In the genomic region with DNA sequence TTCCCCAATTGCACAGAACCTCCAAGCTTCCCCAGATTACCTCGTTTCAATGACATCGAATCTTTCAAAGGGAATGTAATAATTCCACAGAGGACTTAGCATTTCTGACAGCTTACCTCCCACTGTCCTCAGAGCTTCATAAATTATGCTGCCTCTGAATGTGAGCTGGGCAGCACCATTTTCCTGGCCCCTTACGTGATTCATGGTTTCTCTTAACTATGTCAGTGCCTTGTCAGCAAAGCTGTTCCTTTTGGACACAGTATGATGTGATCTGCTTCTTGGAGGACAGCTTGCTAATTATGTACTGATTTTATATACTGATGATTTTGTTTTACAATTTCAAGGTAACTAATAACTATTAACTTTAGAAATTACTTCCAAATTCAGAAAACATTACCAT, we compare ENCODE assay signal across 8 cellular contexts. TPM values are rescaled to one million over a fixed set of nuclear protein-coding genes. Genes with fewer than 3 reads are reported as not detected.
DNase-seq lines count a peak whose midpoint lies in the region; ATAC-seq, FAIRE-seq and TF ChIP-seq lines count a peak whose summit lies in the region.

No MANE protein-coding gene starts in this region.

- H3K27me3 ChIP-seq in keratinocyte (ENCODE audit: control insufficient read depth, extremely low read depth, insufficient read depth, low read length): no peaks in the 10 kb centered on the region
- H3K27me3 ChIP-seq in suprapubic skin: no peaks in the 10 kb centered on the region

- dilution Hi-C loops in keratinocyte (cut with MboI; ENCODE audit: extremely low pct_ligation_motif_present, low sequenced_read_pairs): no loop called here

- H3K4me1 ChIP-seq in keratinocyte (ENCODE audit: control insufficient read depth, extremely low read depth, insufficient read depth, low read length) (peaks cover 13% of the 10 kb centered on the region), suprapubic skin (peaks cover 36% of the 10 kb centered on the region)

- H3K9ac ChIP-seq in keratinocyte (ENCODE audit: control insufficient read depth, extremely low read depth, insufficient read depth, low read length): peak overlapping the region; percentile 46

- H3K9me1 ChIP-seq in keratinocyte (ENCODE audit: control insufficient read depth, extremely low read depth, insufficient read depth, low read length): no peaks in the 10 kb centered on the region

- peak overlapping the region; percentile 35 for H3K27ac ChIP-seq in keratinocyte (ENCODE audit: control insufficient read depth, insufficient read depth, low read length)
- peak overlapping the region; percentile 75 for H3K27ac ChIP-seq in suprapubic skin

- H2AFZ ChIP-seq in keratinocyte (ENCODE audit: control insufficient read depth, low read length): peak overlapping the region; percentile 91

- H3K36me3 Mint-ChIP-seq in activated CD4-positive, alpha-beta T cell treated with anti-CD3 and anti-CD28 coated beads, Interleukin-2, amount 10 ng/mL, durations not matched to agents 24 days and 14 days (ENCODE audit: low read depth): no peaks in the 10 kb centered on the region
- H3K36me3 Mint-ChIP-seq in activated naive CD8-positive, alpha-beta T cell treated with anti-CD3 and anti-CD28 coated beads, Interleukin-2, amount 50 U/mL, for 24 hours (ENCODE audit: low read depth): no peaks in the 10 kb centered on the region

- H3K4me3 Mint-ChIP-seq in activated CD4-positive, alpha-beta T cell treated with anti-CD3 and anti-CD28 coated beads, Interleukin-2, amount 10 ng/mL, durations not matched to agents 24 days and 14 days: peak overlapping the region; percentile 85
- H3K4me3 Mint-ChIP-seq in activated naive CD8-positive, alpha-beta T cell treated with anti-CD3 and anti-CD28 coated beads, Interleukin-2, amount 50 U/mL, for 24 hours: peak overlapping the region; percentile 80

- no peak for TF ChIP-seq POLR2A in suprapubic skin (IDR thresholded peaks at IDR 0.05)

- DNase-seq in activated CD4-positive, alpha-beta T cell treated with anti-CD3 and anti-CD28 coated beads, Interleukin-2, amount 10 ng/mL, durations not matched to agents 24 days and 14 days: no peak
- DNase-seq in activated CD4-positive, alpha-beta T cell treated with anti-CD3 and anti-CD28 coated beads, Interleukin-2, amount 50 U/mL, for 4 hours: no peak
- DNase-seq in activated naive CD8-positive, alpha-beta T cell treated with anti-CD3 and anti-CD28 coated beads, Interleukin-2, amount 50 U/mL, for 24 hours: no peak
- DNase-seq in keratinocyte (ENCODE audit: low read depth, low spot score) (no peak), suprapubic skin (ENCODE audit: low spot score in 2 of 2) (no peak), T-helper 9 cell (no peak)
- no peak for DNase-seq in stimulated activated CD4-positive, alpha-beta T cell treated with anti-CD3 and anti-CD28 coated beads, Interleukin-2, amount 100 ng/mL, for 48 hours

- H3K79me2 ChIP-seq in keratinocyte (ENCODE audit: control insufficient read depth, insufficient read depth, low read length): no peaks in the 10 kb centered on the region

- 14% methylated on average over 3 of the region's 3 CpGs for WGBS in suprapubic skin

- H3K27me3 Mint-ChIP-seq in activated CD4-positive, alpha-beta T cell treated with anti-CD3 and anti-CD28 coated beads, Interleukin-2, amount 10 ng/mL, durations not matched to agents 24 days and 14 days: no peaks in the 10 kb centered on the region
- H3K27me3 Mint-ChIP-seq in activated naive CD8-positive, alpha-beta T cell treated with anti-CD3 and anti-CD28 coated beads, Interleukin-2, amount 50 U/mL, for 24 hours: no peaks in the 10 kb centered on the region

- intact Hi-C loops in activated CD4-positive, alpha-beta T cell treated with anti-CD3 and anti-CD28 coated beads, Interleukin-2, amount 10 ng/mL, durations not matched to agents 24 days and 14 days (cut with micrococcal nuclease): loop anchor here (1.0 to 2.0 kb wide), 2 partner anchors 27 to 74 kb away; partner anchors contain the start of gene SSBP2

- H4K20me1 ChIP-seq in keratinocyte (ENCODE audit: control insufficient read depth, extremely low read depth, insufficient read depth, low read length): no peaks in the 10 kb centered on the region

- TF ChIP-seq CTCF in keratinocyte (optimal IDR thresholded peaks at IDR 0.05 in 1 of 3, IDR thresholded peaks at IDR 0.05 in 1 of 3, conservative IDR thresholded peaks at IDR 0.05 in 1 of 3; ENCODE audit: extremely low read depth in 1 of 3, insufficient read depth in 2 of 3, low read length in 3 of 3): no peak
- TF ChIP-seq CTCF in suprapubic skin (IDR thresholded peaks at IDR 0.05): no peak

- peak; percentile 72 for ATAC-seq in activated naive CD8-positive, alpha-beta T cell treated with anti-CD3 and anti-CD28 coated beads, Interleukin-2, amount 50 U/mL, for 24 hours
- no peak for ATAC-seq in GM19324 (IDR thresholded peaks at IDR 0.05; ENCODE audit: low FRiP score, unreplicated experiment)

- peak overlapping the region; percentile 88 for H3K27ac Mint-ChIP-seq in activated CD4-positive, alpha-beta T cell treated with anti-CD3 and anti-CD28 coated beads, Interleukin-2, amount 10 ng/mL, durations not matched to agents 24 days and 14 days
- peak overlapping the region; percentile 89 for H3K27ac Mint-ChIP-seq in activated naive CD8-positive, alpha-beta T cell treated with anti-CD3 and anti-CD28 coated beads, Interleukin-2, amount 50 U/mL, for 24 hours

- peaks cover 21% of the 10 kb centered on the region for H3K4me1 Mint-ChIP-seq in activated CD4-positive, alpha-beta T cell treated with anti-CD3 and anti-CD28 coated beads, Interleukin-2, amount 10 ng/mL, durations not matched to agents 24 days and 14 days
- peaks cover 20% of the 10 kb centered on the region for H3K4me1 Mint-ChIP-seq in activated naive CD8-positive, alpha-beta T cell treated with anti-CD3 and anti-CD28 coated beads, Interleukin-2, amount 50 U/mL, for 24 hours

- H3K4me2 ChIP-seq in keratinocyte (ENCODE audit: control insufficient read depth, extremely low read depth, insufficient read depth, low read depth, low read length): peak overlapping the region; percentile 87

- no peaks in the 10 kb centered on the region for H3K9me3 ChIP-seq in keratinocyte (ENCODE audit: control insufficient read depth, low read depth, low read length)
- no peaks in the 10 kb centered on the region for H3K9me3 ChIP-seq in suprapubic skin

- H3K36me3 ChIP-seq in keratinocyte (ENCODE audit: control insufficient read depth in 2 of 2, extremely low read depth in 1 of 2, insufficient read depth in 2 of 2, low read length in 2 of 2): no peaks in the 10 kb centered on the region
- no peaks in the 10 kb centered on the region for H3K36me3 ChIP-seq in suprapubic skin

- no peak for FAIRE-seq in keratinocyte (lab: Jason Lieb, UNC)

- H3K9me3 Mint-ChIP-seq in activated CD4-positive, alpha-beta T cell treated with anti-CD3 and anti-CD28 coated beads, Interleukin-2, amount 10 ng/mL, durations not matched to agents 24 days and 14 days: no peaks in the 10 kb centered on the region
- H3K9me3 Mint-ChIP-seq in activated naive CD8-positive, alpha-beta T cell treated with anti-CD3 and anti-CD28 coated beads, Interleukin-2, amount 50 U/mL, for 24 hours: no peaks in the 10 kb centered on the region

- TF ChIP-seq EP300 in suprapubic skin (IDR thresholded peaks at IDR 0.05): no peak

- H3K4me3 ChIP-seq in keratinocyte (ENCODE audit: control insufficient read depth in 2 of 3, extremely low read depth in 1 of 3, insufficient read depth in 2 of 3, low read depth in 1 of 3, low read length in 3 of 3): peak overlapping the region in 2 of 3 experiments; percentile 48 to 56
- H3K4me3 ChIP-seq in suprapubic skin: peak overlapping the region; percentile 41

RNA-seq across cellular contexts. Expression of gene SSBP2, which starts 27.7 kb away (rescaled TPM):
- 13.1 and 13.4 TPM in 2 replicates for total RNA-seq in activated CD4-positive, alpha-beta T cell treated with anti-CD3 and anti-CD28 coated beads, Interleukin-2, amount 10 ng/mL, durations not matched to agents 24 days and 14 days
- 7.9 to 34.2 TPM (median 14.6 TPM) in 3 replicates for polyA plus RNA-seq in keratinocyte
- 14.9 TPM for polyA plus RNA-seq in keratinocyte (2011; ENCODE audit: low read depth)
- 14.0 and 25.3 TPM in 2 replicates for polyA plus RNA-seq in keratinocyte (2011; cell fraction: cytosol; rRNA removed)
- 24.4 and 28.5 TPM in 2 replicates for polyA plus RNA-seq in keratinocyte (2011; cell fraction: nucleus; rRNA removed)
- polyA plus RNA-seq in keratinocyte (2012; ENCODE audit: low replicate concordance): 5.2 and 27.8 TPM in 2 replicates
- polyA minus RNA-seq in keratinocyte: 3.9 to 41.0 TPM (median 20.2 TPM) in 3 replicates
- 16.7 TPM for polyA minus RNA-seq in keratinocyte (2011; cell fraction: cytosol; rRNA and poly(A)+ RNA removed)
- 12.1 and 19.0 TPM in 2 replicates for polyA minus RNA-seq in keratinocyte (2011; cell fraction: nucleus; rRNA and poly(A)+ RNA removed)
- total RNA-seq in suprapubic skin: 100 to 1,000 TPM in 1 of 4 donors, 10 to 100 TPM in 3; 54.1 to 136 (median 69.8) TPM
